8 cellular contexts compared by ENCODE assay signal in the genomic region with DNA sequence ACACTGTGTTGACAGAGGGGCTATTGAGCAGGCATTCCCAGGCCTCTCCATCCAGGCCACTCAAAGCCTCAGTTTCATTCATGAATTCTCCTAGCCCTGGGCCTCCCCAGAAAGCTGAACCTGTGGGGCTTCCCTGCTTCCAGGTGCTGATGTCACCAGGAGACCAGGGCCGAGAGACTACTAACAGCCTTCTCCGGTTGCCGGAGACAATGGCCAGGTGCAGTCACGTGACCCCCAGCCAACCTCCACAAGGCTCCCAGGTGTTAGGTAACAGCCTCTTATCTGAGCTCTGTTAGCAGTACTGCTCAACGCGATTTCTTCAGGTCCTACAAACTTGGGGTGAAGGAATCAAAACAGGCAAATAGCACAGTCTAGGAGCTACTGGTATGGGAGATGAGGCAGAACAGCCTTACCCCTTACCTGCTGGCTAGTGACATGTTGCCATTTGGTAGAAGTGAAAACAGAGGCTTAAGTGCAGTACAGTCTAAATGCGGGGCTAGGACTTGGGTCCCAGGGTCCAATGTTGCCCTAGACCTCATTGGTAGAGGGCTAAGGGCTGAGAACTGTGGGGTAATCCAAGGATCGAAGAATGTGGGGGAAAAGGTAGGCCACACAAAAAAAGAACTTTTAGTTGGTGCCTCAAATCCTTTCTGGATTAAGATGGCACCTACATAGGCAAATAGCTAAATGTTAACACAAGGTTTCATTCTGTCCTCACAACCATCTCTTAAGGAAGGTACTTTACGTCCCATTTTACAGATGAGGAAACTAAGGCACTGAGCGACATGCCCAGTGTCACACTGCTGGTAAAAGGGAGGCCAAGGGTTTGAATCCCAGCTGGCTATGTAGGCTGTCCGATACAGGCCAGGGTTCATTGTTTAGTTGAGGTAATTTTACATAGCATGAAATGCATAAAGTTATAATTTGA. TPM values are rescaled to one million over a fixed set of nuclear protein-coding genes. Genes with fewer than 3 reads are reported as not detected.
DNase-seq lines count a peak whose midpoint lies in the region; ATAC-seq lines count a peak whose summit lies in the region.

No MANE protein-coding gene starts in this region.

- H3K9me3 Mint-ChIP-seq in activated naive CD4-positive, alpha-beta T cell treated with anti-CD3 and anti-CD28 coated beads, Interleukin-2, amount 10 ng/mL, durations not matched to agents 7 days and 5 days, result no peaks in the 10 kb centered on the region
- no peaks in the 10 kb centered on the region for H3K9me3 Mint-ChIP-seq in naive B cell

- DNase-seq in DMS53 (lab: John Stamatoyannopoulos, UW), result peak; percentile 95
- peak; percentile 65 for DNase-seq in NCI-H2081 treated with DMSO at 0.1 percent for 48 hours (lab: John Stamatoyannopoulos, UW)
- DNase-seq in activated naive CD4-positive, alpha-beta T cell treated with anti-CD3 and anti-CD28 coated beads, Interleukin-2, amount 10 ng/mL, durations not matched to agents 7 days and 5 days, result peak; percentile 65
- DNase-seq in naive B cell, result no peak
- DNase-seq in NCI-H1048 (lab: John Stamatoyannopoulos, UW), result no peak
- no peak for DNase-seq in RKO (ENCODE audit: low spot score)
- DNase-seq in DMS 273 treated with DMSO at 0.1 percent for 48 hours (lab: John Stamatoyannopoulos, UW), result no peak

- H3K4me3 Mint-ChIP-seq in activated naive CD4-positive, alpha-beta T cell treated with anti-CD3 and anti-CD28 coated beads, Interleukin-2, amount 10 ng/mL, durations not matched to agents 7 days and 5 days, result peak overlapping the region; percentile 94
- peak overlapping the region; percentile 71 to 100 (median 97) for H3K4me3 Mint-ChIP-seq in naive B cell

- CTCF ChIA-PET in activated naive CD4-positive, alpha-beta T cell treated with anti-CD3 and anti-CD28 coated beads, Interleukin-2, amount 10 ng/mL, durations not matched to agents 7 days and 5 days (lab: Charles Lee), result interaction anchor here (0.9 to 8.5 kb wide), 5 partner anchors 8 to 89 kb away, joined by 3 to 85 read pairs (median 4); no protein-coding TSS in a partner anchor

- peaks cover 2% of the 10 kb centered on the region for H3K27me3 Mint-ChIP-seq in activated naive CD4-positive, alpha-beta T cell treated with anti-CD3 and anti-CD28 coated beads, Interleukin-2, amount 10 ng/mL, durations not matched to agents 7 days and 5 days
- no peaks in the 10 kb centered on the region for H3K27me3 Mint-ChIP-seq in naive B cell

- H3K27ac Mint-ChIP-seq in activated naive CD4-positive, alpha-beta T cell treated with anti-CD3 and anti-CD28 coated beads, Interleukin-2, amount 10 ng/mL, durations not matched to agents 7 days and 5 days, result peak overlapping the region; percentile 99
- H3K27ac Mint-ChIP-seq in naive B cell, result peak overlapping the region; percentile 78 to 99 (median 94)

- H3K4me1 Mint-ChIP-seq in activated naive CD4-positive, alpha-beta T cell treated with anti-CD3 and anti-CD28 coated beads, Interleukin-2, amount 10 ng/mL, durations not matched to agents 7 days and 5 days, result peaks cover 63% of the 10 kb centered on the region
- peaks cover 58 to 80% (median 75%) of the 10 kb centered on the region in 3 donors for H3K4me1 Mint-ChIP-seq in naive B cell

- peaks cover 65% of the 10 kb centered on the region for H3K36me3 Mint-ChIP-seq in activated naive CD4-positive, alpha-beta T cell treated with anti-CD3 and anti-CD28 coated beads, Interleukin-2, amount 10 ng/mL, durations not matched to agents 7 days and 5 days
- H3K36me3 Mint-ChIP-seq in naive B cell, result peaks cover 13 to 21% of the 10 kb centered on the region in 2 donors

- no peak for ATAC-seq in naive B cell (ENCODE audit: low read depth in 2 of 2)
- no peak for ATAC-seq in GM21381 (IDR thresholded peaks at IDR 0.05; ENCODE audit: unreplicated experiment)

RNA-seq across cellular contexts. Expression of a gene that starts 3.8 kb away (rescaled TPM):
- polyA plus RNA-seq in naive B cell (ENCODE audit: low read depth in 6 of 6), result 10 to 100 TPM; 13.5 to 35.0 (median 15.8) TPM

Comparison
In these comparisons a context has a peak if more than half of its experiments do, and no peak if none do; other contexts are left out.
1. DNase-seq: peak in DMS53 (single experiment), NCI-H2081 treated with DMSO at 0.1 percent for 48 hours (single experiment) and activated naive CD4-positive, alpha-beta T cell treated with anti-CD3 and anti-CD28 coated beads, Interleukin-2, amount 10 ng/mL, durations not matched to agents 7 days and 5 days (single experiment); none in naive B cell (single experiment), NCI-H1048 (single experiment), RKO (single experiment) and DMS 273 treated with DMSO at 0.1 percent for 48 hours (single experiment).